1 cellular context compared by ENCODE assay signal in the genomic region with DNA sequence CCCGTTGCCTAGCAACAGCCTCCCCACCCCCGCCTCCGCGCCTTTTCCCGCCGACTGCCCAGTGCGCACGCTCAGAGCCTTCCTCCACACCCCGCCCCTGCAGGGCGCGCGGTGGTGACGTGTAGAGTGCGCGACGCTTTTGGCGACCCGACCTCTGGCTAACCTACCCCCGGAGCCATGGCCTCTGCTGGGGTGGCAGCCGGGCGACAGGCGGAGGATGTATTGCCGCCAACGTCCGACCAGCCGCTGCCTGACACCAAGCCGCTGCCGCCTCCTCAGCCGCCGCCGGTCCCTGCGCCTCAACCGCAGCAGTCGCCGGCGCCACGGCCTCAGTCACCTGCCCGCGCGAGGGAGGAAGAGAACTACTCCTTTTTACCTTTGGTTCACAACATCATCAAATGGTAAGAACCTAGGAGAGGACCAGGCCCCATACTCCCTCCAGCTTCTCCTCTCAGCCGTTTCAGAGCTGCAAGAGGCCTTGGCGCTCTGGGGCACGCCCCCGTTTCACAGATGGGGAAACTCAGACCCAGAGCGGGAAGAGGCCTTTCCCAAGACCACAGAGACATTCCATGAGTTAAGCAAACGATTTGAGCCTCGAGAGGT.
A peak's percentile ranks its signal among the peaks of the same experiment; 100 is the strongest.
TF ChIP-seq lines count a peak whose summit lies in the region.

A gene with protein sequence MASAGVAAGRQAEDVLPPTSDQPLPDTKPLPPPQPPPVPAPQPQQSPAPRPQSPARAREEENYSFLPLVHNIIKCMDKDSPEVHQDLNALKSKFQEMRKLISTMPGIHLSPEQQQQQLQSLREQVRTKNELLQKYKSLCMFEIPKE (plus strand): TSS at position 136 of the 603 bp plus-strand sequence. CDS start 42 bp downstream, at position 178.

TF ChIP-seq in HepG2, 621 proteins besides CTCF, POLR2A, EP300 and RAD21 (continued from another document and continues in another):
- TF ChIP-seq ZNF451 (CRISPR knock-in tag; IDR thresholded peaks at IDR 0.05) (peak; percentile 80; the same call in 1 of the 2 replicates), MAF1 (CRISPR knock-in tag; IDR thresholded peaks at IDR 0.05; ENCODE audit: borderline replicate concordance) (0 out of 2 replicates have a peak, but pooled peaks have one; percentile 51), MXI1 (IDR thresholded peaks at IDR 0.05; ENCODE audit: borderline replicate concordance, low read depth, low read length) (peak; percentile 81; the same call in 1 of the 3 replicates), ZNF205 (CRISPR knock-in tag; IDR thresholded peaks at IDR 0.05) (peak; percentile 42; the same call in 1 of the 2 replicates), DMAP1 (CRISPR knock-in tag; IDR thresholded peaks at IDR 0.05) (peak; percentile 73), ZNF225 (CRISPR knock-in tag; IDR thresholded peaks at IDR 0.05) (peak; percentile 60; the same call in 1 of the 2 replicates), IKZF4 (CRISPR knock-in tag; IDR thresholded peaks at IDR 0.05; ENCODE audit: borderline replicate concordance, low read depth, not compliant biosample characterization) (peak; percentile 24), THAP11 (CRISPR knock-in tag; IDR thresholded peaks at IDR 0.05) (peak; percentile 92), ZNF335 (CRISPR knock-in tag; IDR thresholded peaks at IDR 0.05) (no peak), KDM2A (CRISPR knock-in tag; IDR thresholded peaks at IDR 0.05; ENCODE audit: borderline replicate concordance, low read depth) (peak; percentile 56; the same call in 1 of the 2 replicates), ZSCAN21 (CRISPR knock-in tag; IDR thresholded peaks at IDR 0.05; ENCODE audit: borderline replicate concordance) (0 out of 2 replicates have a peak, but pooled peaks have one; percentile 59), KMT2A (CRISPR knock-in tag; IDR thresholded peaks at IDR 0.05) (peak; percentile 89), THYN1 (CRISPR knock-in tag; IDR thresholded peaks at IDR 0.05; ENCODE audit: borderline replicate concordance, low read depth) (no peak), ZNF678 (CRISPR knock-in tag; IDR thresholded peaks at IDR 0.05) (no peak), MTF1 (CRISPR knock-in tag; IDR thresholded peaks at IDR 0.05) (0 out of 2 replicates have a peak, but pooled peaks have one; percentile 32), ZNF891 (CRISPR knock-in tag; IDR thresholded peaks at IDR 0.05) (peak; percentile 90), ZFY (CRISPR knock-in tag; IDR thresholded peaks at IDR 0.05) (peak; percentile 90), PITX1 (CRISPR knock-in tag; IDR thresholded peaks at IDR 0.05) (peak; percentile 73), FOSL2 (CRISPR knock-in tag; IDR thresholded peaks at IDR 0.05) (peak; percentile 44), BORCS8-MEF2B (CRISPR knock-in tag; IDR thresholded peaks at IDR 0.05) (peak; percentile 91), HDAC2 (CRISPR knock-in tag; IDR thresholded peaks at IDR 0.05) (peak; percentile 46; the same call in 1 of the 2 replicates), PHF21A (CRISPR knock-in tag; IDR thresholded peaks at IDR 0.05) (no peak; the same call in 1 of the 2 replicates), FOXA1 (IDR thresholded peaks at IDR 0.05) (no peak), FOXA1 (CRISPR knock-in tag; IDR thresholded peaks at IDR 0.05) (peak; percentile 15; the same call in 1 of the 2 replicates), NR2F1 (CRISPR knock-in tag; IDR thresholded peaks at IDR 0.05) (peak; percentile 54 to 78), KAT8 (CRISPR knock-in tag; IDR thresholded peaks at IDR 0.05) (peak; percentile 94), ZNF232 (CRISPR knock-in tag; IDR thresholded peaks at IDR 0.05; ENCODE audit: borderline replicate concordance) (peak; percentile 67; the same call in 1 of the 2 replicates), ATF1 (CRISPR knock-in tag; IDR thresholded peaks at IDR 0.05) (peak; percentile 98), ZFP36L1 (CRISPR knock-in tag; IDR thresholded peaks at IDR 0.05) (no peak), ZNF260 (CRISPR knock-in tag; IDR thresholded peaks at IDR 0.05; ENCODE audit: borderline replicate concordance, low read depth) (no peak), SP4 (CRISPR knock-in tag; IDR thresholded peaks at IDR 0.05) (peak; percentile 83), SAFB2 (CRISPR knock-in tag; IDR thresholded peaks at IDR 0.05; ENCODE audit: borderline replicate concordance, low read depth) (peak; percentile 79; the same call in 1 of the 2 replicates), NR3C1 (CRISPR knock-in tag; IDR thresholded peaks at IDR 0.05) (no peak), ESRRA (CRISPR knock-in tag; IDR thresholded peaks at IDR 0.05; ENCODE audit: low read depth) (peak; percentile 94), ZIK1 (CRISPR knock-in tag; IDR thresholded peaks at IDR 0.05; ENCODE audit: borderline replicate concordance, low read depth) (0 out of 2 replicates have a peak, but pooled peaks have one; percentile 32), ZNF556 (CRISPR knock-in tag; IDR thresholded peaks at IDR 0.05; ENCODE audit: borderline replicate concordance) (peak; percentile 60; the same call in 1 of the 2 replicates), TP53 (CRISPR knock-in tag; conservative IDR thresholded peaks at IDR 0.05) (0 out of 2 replicates have a peak, but pooled peaks have one; percentile 50), LCORL (IDR thresholded peaks at IDR 0.05) (no peak), LCORL (CRISPR knock-in tag; IDR thresholded peaks at IDR 0.05) (peak; percentile 42; the same call in 1 of the 2 replicates), RXRB (CRISPR knock-in tag; IDR thresholded peaks at IDR 0.05; ENCODE audit: borderline replicate concordance) (peak; percentile 76), SIX1 (CRISPR knock-in tag; IDR thresholded peaks at IDR 0.05; ENCODE audit: borderline replicate concordance) (no peak), SAP130 (CRISPR knock-in tag; IDR thresholded peaks at IDR 0.05; ENCODE audit: low read depth) (peak; percentile 91), TRIM24 (CRISPR knock-in tag; IDR thresholded peaks at IDR 0.05) (no peak), KLF6 (CRISPR knock-in tag; IDR thresholded peaks at IDR 0.05) (peak; percentile 84; the same call in 1 of the 2 replicates), FOXA3 (CRISPR knock-in tag; IDR thresholded peaks at IDR 0.05) (peak; percentile 51), ZNF605 (CRISPR knock-in tag; IDR thresholded peaks at IDR 0.05) (no peak)
- TF ChIP-seq, protein P1, sequence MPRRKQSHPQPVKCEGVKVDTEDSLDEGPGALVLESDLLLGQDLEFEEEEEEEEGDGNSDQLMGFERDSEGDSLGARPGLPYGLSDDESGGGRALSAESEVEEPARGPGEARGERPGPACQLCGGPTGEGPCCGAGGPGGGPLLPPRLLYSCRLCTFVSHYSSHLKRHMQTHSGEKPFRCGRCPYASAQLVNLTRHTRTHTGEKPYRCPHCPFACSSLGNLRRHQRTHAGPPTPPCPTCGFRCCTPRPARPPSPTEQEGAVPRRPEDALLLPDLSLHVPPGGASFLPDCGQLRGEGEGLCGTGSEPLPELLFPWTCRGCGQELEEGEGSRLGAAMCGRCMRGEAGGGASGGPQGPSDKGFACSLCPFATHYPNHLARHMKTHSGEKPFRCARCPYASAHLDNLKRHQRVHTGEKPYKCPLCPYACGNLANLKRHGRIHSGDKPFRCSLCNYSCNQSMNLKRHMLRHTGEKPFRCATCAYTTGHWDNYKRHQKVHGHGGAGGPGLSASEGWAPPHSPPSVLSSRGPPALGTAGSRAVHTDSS (CRISPR knock-in tag; conservative IDR thresholded peaks at IDR 0.05) = 0 out of 2 replicates have a peak, but pooled peaks have one; percentile 62
- TF ChIP-seq, protein P2, sequence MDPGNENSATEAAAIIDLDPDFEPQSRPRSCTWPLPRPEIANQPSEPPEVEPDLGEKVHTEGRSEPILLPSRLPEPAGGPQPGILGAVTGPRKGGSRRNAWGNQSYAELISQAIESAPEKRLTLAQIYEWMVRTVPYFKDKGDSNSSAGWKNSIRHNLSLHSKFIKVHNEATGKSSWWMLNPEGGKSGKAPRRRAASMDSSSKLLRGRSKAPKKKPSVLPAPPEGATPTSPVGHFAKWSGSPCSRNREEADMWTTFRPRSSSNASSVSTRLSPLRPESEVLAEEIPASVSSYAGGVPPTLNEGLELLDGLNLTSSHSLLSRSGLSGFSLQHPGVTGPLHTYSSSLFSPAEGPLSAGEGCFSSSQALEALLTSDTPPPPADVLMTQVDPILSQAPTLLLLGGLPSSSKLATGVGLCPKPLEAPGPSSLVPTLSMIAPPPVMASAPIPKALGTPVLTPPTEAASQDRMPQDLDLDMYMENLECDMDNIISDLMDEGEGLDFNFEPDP (CRISPR knock-in tag; conservative IDR thresholded peaks at IDR 0.05) = 0 out of 2 replicates have a peak, but pooled peaks have one; percentile 24
- TF ChIP-seq, protein P3, sequence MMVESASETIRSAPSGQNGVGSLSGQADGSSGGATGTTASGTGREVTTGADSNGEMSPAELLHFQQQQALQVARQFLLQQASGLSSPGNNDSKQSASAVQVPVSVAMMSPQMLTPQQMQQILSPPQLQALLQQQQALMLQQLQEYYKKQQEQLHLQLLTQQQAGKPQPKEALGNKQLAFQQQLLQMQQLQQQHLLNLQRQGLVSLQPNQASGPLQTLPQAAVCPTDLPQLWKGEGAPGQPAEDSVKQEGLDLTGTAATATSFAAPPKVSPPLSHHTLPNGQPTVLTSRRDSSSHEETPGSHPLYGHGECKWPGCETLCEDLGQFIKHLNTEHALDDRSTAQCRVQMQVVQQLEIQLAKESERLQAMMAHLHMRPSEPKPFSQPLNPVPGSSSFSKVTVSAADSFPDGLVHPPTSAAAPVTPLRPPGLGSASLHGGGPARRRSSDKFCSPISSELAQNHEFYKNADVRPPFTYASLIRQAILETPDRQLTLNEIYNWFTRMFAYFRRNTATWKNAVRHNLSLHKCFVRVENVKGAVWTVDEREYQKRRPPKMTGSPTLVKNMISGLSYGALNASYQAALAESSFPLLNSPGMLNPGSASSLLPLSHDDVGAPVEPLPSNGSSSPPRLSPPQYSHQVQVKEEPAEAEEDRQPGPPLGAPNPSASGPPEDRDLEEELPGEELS (CRISPR knock-in tag; IDR thresholded peaks at IDR 0.05) = peak; percentile 43; the same call in 1 of the 2 replicates
- TF ChIP-seq, protein P4, sequence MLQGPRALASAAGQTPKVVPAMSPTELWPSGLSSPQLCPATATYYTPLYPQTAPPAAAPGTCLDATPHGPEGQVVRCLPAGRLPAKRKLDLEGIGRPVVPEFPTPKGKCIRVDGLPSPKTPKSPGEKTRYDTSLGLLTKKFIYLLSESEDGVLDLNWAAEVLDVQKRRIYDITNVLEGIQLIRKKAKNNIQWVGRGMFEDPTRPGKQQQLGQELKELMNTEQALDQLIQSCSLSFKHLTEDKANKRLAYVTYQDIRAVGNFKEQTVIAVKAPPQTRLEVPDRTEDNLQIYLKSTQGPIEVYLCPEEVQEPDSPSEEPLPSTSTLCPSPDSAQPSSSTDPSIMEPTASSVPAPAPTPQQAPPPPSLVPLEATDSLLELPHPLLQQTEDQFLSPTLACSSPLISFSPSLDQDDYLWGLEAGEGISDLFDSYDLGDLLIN (CRISPR knock-in tag; IDR thresholded peaks at IDR 0.05; ENCODE audit: borderline replicate concordance) = peak; percentile 94; the same call in 1 of the 2 replicates
- TF ChIP-seq, protein P5, sequence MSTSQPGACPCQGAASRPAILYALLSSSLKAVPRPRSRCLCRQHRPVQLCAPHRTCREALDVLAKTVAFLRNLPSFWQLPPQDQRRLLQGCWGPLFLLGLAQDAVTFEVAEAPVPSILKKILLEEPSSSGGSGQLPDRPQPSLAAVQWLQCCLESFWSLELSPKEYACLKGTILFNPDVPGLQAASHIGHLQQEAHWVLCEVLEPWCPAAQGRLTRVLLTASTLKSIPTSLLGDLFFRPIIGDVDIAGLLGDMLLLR (CRISPR knock-in tag; IDR thresholded peaks at IDR 0.05) = 0 out of 2 replicates have a peak, but pooled peaks have one; percentile 22
- TF ChIP-seq, protein P6, sequence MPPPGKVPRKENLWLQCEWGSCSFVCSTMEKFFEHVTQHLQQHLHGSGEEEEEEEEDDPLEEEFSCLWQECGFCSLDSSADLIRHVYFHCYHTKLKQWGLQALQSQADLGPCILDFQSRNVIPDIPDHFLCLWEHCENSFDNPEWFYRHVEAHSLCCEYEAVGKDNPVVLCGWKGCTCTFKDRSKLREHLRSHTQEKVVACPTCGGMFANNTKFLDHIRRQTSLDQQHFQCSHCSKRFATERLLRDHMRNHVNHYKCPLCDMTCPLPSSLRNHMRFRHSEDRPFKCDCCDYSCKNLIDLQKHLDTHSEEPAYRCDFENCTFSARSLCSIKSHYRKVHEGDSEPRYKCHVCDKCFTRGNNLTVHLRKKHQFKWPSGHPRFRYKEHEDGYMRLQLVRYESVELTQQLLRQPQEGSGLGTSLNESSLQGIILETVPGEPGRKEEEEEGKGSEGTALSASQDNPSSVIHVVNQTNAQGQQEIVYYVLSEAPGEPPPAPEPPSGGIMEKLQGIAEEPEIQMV (CRISPR knock-in tag; IDR thresholded peaks at IDR 0.05; ENCODE audit: low read depth) = peak; percentile 22; the same call in 1 of the 2 replicates
- TF ChIP-seq, protein P7, sequence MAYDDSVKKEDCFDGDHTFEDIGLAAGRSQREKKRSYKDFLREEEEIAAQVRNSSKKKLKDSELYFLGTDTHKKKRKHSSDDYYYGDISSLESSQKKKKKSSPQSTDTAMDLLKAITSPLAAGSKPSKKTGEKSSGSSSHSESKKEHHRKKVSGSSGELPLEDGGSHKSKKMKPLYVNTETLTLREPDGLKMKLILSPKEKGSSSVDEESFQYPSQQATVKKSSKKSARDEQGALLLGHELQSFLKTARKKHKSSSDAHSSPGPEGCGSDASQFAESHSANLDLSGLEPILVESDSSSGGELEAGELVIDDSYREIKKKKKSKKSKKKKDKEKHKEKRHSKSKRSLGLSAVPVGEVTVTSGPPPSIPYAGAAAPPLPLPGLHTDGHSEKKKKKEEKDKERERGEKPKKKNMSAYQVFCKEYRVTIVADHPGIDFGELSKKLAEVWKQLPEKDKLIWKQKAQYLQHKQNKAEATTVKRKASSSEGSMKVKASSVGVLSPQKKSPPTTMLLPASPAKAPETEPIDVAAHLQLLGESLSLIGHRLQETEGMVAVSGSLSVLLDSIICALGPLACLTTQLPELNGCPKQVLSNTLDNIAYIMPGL (CRISPR knock-in tag; IDR thresholded peaks at IDR 0.05; ENCODE audit: borderline replicate concordance in 1 of 2, low read depth in 1 of 2) = peak; percentile 57 to 69; a peak in 2 of 4 replicates
- TF ChIP-seq, protein P8, sequence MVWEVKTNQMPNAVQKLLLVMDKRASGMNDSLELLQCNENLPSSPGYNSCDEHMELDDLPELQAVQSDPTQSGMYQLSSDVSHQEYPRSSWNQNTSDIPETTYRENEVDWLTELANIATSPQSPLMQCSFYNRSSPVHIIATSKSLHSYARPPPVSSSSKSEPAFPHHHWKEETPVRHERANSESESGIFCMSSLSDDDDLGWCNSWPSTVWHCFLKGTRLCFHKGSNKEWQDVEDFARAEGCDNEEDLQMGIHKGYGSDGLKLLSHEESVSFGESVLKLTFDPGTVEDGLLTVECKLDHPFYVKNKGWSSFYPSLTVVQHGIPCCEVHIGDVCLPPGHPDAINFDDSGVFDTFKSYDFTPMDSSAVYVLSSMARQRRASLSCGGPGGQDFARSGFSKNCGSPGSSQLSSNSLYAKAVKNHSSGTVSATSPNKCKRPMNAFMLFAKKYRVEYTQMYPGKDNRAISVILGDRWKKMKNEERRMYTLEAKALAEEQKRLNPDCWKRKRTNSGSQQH (CRISPR knock-in tag; IDR thresholded peaks at IDR 0.05; ENCODE audit: low read depth) = 0 out of 2 replicates have a peak, but pooled peaks have one; percentile 78
- TF ChIP-seq, protein P9, sequence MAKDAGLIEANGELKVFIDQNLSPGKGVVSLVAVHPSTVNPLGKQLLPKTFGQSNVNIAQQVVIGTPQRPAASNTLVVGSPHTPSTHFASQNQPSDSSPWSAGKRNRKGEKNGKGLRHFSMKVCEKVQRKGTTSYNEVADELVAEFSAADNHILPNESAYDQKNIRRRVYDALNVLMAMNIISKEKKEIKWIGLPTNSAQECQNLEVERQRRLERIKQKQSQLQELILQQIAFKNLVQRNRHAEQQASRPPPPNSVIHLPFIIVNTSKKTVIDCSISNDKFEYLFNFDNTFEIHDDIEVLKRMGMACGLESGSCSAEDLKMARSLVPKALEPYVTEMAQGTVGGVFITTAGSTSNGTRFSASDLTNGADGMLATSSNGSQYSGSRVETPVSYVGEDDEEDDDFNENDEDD (CRISPR knock-in tag; IDR thresholded peaks at IDR 0.05; ENCODE audit: borderline replicate concordance) = peak; percentile 81; the same call in 1 of the 2 replicates
